ENCODE assay signal across 8 cellular contexts in the genomic region with DNA sequence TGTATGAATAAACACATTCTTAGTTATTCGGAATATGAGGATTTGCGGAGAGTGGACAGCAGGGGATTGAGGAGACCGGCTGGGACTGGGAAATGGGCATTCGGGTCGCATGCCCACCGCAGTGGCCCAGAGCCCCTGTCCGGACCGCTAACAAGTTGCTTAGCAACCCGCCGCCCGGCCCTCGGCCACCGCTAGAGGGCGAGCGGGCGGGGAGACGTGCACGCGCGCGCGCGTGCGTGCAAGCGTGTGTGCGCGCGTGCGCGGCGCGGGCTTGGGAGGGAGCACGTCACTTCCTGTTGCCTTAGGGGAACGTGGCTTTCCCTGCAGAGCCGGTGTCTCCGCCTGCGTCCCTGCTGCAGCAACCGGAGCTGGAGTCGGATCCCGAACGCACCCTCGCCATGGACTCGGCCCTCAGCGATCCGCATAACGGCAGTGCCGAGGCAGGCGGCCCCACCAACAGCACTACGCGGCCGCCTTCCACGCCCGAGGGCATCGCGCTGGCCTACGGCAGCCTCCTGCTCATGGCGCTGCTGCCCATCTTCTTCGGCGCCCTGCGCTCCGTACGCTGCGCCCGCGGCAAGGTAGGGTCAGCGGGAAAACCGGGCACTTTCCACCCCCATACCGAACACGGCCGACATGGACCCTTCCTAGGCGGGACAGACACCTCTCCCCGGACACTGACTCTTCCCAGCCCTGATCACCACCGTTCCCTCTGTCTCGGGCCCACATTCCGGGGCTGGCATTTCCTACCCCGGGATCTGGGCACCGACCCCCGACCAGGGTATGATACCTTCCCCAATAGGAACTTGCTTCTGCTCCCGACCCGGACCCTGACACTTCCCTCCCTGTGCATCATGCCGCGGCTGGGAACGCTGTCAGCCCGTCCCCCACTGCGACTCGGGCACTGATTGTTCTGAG. TPM values are rescaled to one million over a fixed set of nuclear protein-coding genes. Genes with fewer than 3 reads are reported as not detected.
DNase-seq lines count a peak whose midpoint lies in the region; ATAC-seq and TF ChIP-seq lines count a peak whose summit lies in the region.

A gene with protein sequence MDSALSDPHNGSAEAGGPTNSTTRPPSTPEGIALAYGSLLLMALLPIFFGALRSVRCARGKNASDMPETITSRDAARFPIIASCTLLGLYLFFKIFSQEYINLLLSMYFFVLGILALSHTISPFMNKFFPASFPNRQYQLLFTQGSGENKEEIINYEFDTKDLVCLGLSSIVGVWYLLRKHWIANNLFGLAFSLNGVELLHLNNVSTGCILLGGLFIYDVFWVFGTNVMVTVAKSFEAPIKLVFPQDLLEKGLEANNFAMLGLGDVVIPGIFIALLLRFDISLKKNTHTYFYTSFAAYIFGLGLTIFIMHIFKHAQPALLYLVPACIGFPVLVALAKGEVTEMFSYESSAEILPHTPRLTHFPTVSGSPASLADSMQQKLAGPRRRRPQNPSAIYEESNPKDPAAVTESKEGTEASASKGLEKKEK (plus strand): TSS at position 289 of the 918 bp plus-strand sequence. CDS start 110 bp downstream, at position 399.

- H3K4me1 Mint-ChIP-seq in activated CD4-positive, alpha-beta T cell treated with anti-CD3 and anti-CD28 coated beads, Interleukin-2, amount 10 ng/mL, durations not matched to agents 7 days and 5 days, result peaks cover 10% of the 10 kb centered on the region

- POLR2A ChIA-PET in BJ (lab: Charles Lee), result interaction anchor here (0.7 kb wide), 1 partner anchor 57 kb away, joined by 12 read pairs; no protein-coding TSS in a partner anchor
- POLR2A ChIA-PET in activated CD4-positive, alpha-beta T cell treated with anti-CD3 and anti-CD28 coated beads, Interleukin-2, amount 10 ng/mL, durations not matched to agents 7 days and 5 days (lab: Charles Lee), result no interaction called here

- no peaks in the 10 kb centered on the region for H3K9me3 ChIP-seq in left lung

- H3K27ac ChIP-seq in left lung, result peak within 1 kb of the TSS; percentile 70 to 88

- H3K27me3 ChIP-seq in BJ (ENCODE audit: control insufficient read depth, insufficient read depth, low read length) (no peaks in the 10 kb centered on the region), left lung (no peaks in the 10 kb centered on the region)

- CTCF ChIA-PET in BJ (lab: Yijun Ruan, JAX), result interaction anchor here (0.6 to 2.8 kb wide), 10 partner anchors 11 to 98 kb away, joined by 3 to 16 read pairs (median 4); no protein-coding TSS in a partner anchor
- CTCF ChIA-PET in activated CD4-positive, alpha-beta T cell treated with anti-CD3 and anti-CD28 coated beads, Interleukin-2, amount 10 ng/mL, durations not matched to agents 7 days and 5 days (lab: Charles Lee), result interaction anchor here (1.0 to 1.6 kb wide), 3 partner anchors 15 to 98 kb away, joined by 4 to 6 read pairs (median 4); no protein-coding TSS in a partner anchor

- intact Hi-C loops in left lung (cut with DNase I), result no loop called here

- H3K36me3 Mint-ChIP-seq in activated CD4-positive, alpha-beta T cell treated with anti-CD3 and anti-CD28 coated beads, Interleukin-2, amount 10 ng/mL, durations not matched to agents 7 days and 5 days (ENCODE audit: low read depth), result peaks cover 7% of the 10 kb centered on the region

- DNase-seq in BJ (ENCODE audit: low read depth), result peak; percentile 51
- peak; percentile 85 for DNase-seq in NCI-H510A treated with DMSO at 0.1 percent for 48 hours (lab: John Stamatoyannopoulos, UW)
- DNase-seq in activated CD4-positive, alpha-beta T cell treated with anti-CD3 and anti-CD28 coated beads, Interleukin-2, amount 10 ng/mL, durations not matched to agents 7 days and 5 days, result peak; percentile 90
- peak; percentile 93 for DNase-seq in dedifferentiated amniotic fluid mesenchymal stem cell (ENCODE audit: extremely low spot score)
- peak; percentile 93 to 99 for DNase-seq in left lung
- DNase-seq in stimulated activated CD4-positive, alpha-beta T cell treated with anti-CD3 and anti-CD28 coated beads, Interleukin-2, amount 100 ng/mL, for 48 hours, result peak; percentile 82 to 88

- peaks cover 2% of the 10 kb centered on the region for H3K27me3 Mint-ChIP-seq in activated CD4-positive, alpha-beta T cell treated with anti-CD3 and anti-CD28 coated beads, Interleukin-2, amount 10 ng/mL, durations not matched to agents 7 days and 5 days

- peaks cover 5% of the 10 kb centered on the region; the same call in 1 of the 2 replicates for H3K36me3 ChIP-seq in BJ (ENCODE audit: control insufficient read depth, insufficient read depth, low read length)
- H3K36me3 ChIP-seq in left lung, result peaks cover 0 to 12% of the 10 kb centered on the region in 2 donors

- peak within 1 kb of the TSS; percentile 68 for H3K27ac Mint-ChIP-seq in activated CD4-positive, alpha-beta T cell treated with anti-CD3 and anti-CD28 coated beads, Interleukin-2, amount 10 ng/mL, durations not matched to agents 7 days and 5 days

- ATAC-seq in HG03439 (IDR thresholded peaks at IDR 0.05; ENCODE audit: unreplicated experiment) (peak; percentile 88), left lung (peak; percentile 97)

- H3K4me3 Mint-ChIP-seq in activated CD4-positive, alpha-beta T cell treated with anti-CD3 and anti-CD28 coated beads, Interleukin-2, amount 10 ng/mL, durations not matched to agents 7 days and 5 days, result no peak within 1 kb of the TSS

- peak; percentile 92 for TF ChIP-seq POLR2A in GM19193 (IDR thresholded peaks at IDR 0.05; ENCODE audit: extremely low read depth, insufficient read depth, insufficient read length)

- TF ChIP-seq CTCF in BJ (IDR thresholded peaks at IDR 0.05; ENCODE audit: insufficient read depth, low read depth, low read length) (peak; percentile 81), left lung (IDR thresholded peaks at IDR 0.05) (peak; percentile 96 to 97)

- H3K9me3 Mint-ChIP-seq in activated CD4-positive, alpha-beta T cell treated with anti-CD3 and anti-CD28 coated beads, Interleukin-2, amount 10 ng/mL, durations not matched to agents 7 days and 5 days, result no peaks in the 10 kb centered on the region

- H3K4me3 ChIP-seq in BJ (ENCODE audit: low read depth, low read length) (peak within 1 kb of the TSS; percentile 96), left lung (peak within 1 kb of the TSS; percentile 87 to 100)

- H3K4me1 ChIP-seq in left lung, result peaks cover 23 to 48% of the 10 kb centered on the region in 2 donors

RNA-seq across cellular contexts. Expression of the gene that starts here (rescaled TPM):
- polyA plus RNA-seq in BJ (2011; rRNA removed), result 236 and 324 TPM in 2 replicates
- polyA minus RNA-seq in BJ (2011; rRNA and poly(A)+ RNA removed), result 125 and 183 TPM in 2 replicates
- total RNA-seq in activated CD4-positive, alpha-beta T cell treated with anti-CD3 and anti-CD28 coated beads, Interleukin-2, amount 10 ng/mL, durations not matched to agents 7 days and 5 days, result 100 to 1,000 TPM; 137 to 146 TPM
- total RNA-seq in left lung, result 100 to 1,000 TPM; 185 to 282 TPM

Comparison
In these comparisons a context has a peak if more than half of its experiments do, and no peak if none do; other contexts are left out.
1. Peak in every context shown above with its lines: DNase-seq, ATAC-seq, H3K4me3 ChIP-seq and H3K27ac ChIP-seq.